In the genomic region with DNA sequence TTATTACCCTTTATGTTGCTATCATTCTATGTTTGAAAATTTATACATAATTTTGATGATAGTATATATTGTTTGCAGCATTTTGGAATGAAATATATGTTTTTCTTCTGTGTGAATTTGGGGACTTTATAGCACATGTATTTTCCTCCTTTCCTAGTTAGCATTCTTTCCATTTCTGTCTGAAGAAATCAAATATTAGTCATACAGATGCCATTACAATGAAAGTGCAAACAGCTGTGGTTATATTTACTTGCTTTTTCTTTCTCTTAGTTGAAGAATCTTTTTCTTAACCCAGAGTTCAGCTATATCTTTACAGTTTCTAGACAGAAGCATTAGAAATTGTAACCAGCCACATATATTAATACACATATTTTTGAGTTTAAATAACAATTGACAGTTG, we compare ENCODE assay signal across 16 cellular contexts.
"Had no signal": no experiment of that assay in that cellular context is flagged by ENCODE, and none has a peak within 500 bp of the region (broad histone marks: within the 10 kb centered on the region; RNA-seq: fewer than 3 reads in every experiment).

No MANE protein-coding gene starts in this region.

- H3K4me3 ChIP-seq: ascending aorta, right atrium auricular region, tibial nerve had no signal

- H3K27ac Mint-ChIP-seq: activated CD4-positive, alpha-beta memory T cell treated with anti-CD3 and anti-CD28 coated beads for 36 hours; activated naive CD8-positive, alpha-beta T cell treated with anti-CD3 and anti-CD28 coated beads for 36 hours; immature natural killer cell; memory B cell; stimulated activated memory B cell treated with anti-CD40 and anti-IgM and Interleukin-4, amounts not matched to agents 10 μg/mL and 1 μg/mL and 100 μg/mL, for 72 hours had no signal

- H3K27ac ChIP-seq: ascending aorta, right atrium auricular region, tibial nerve had no signal

- H3K4me1 ChIP-seq: ascending aorta, right atrium auricular region, tibial nerve had no signal

- ATAC-seq: activated T-cell treated with anti-CD3 and anti-CD28 coated beads, Interleukin-2, amount 50 U/mL, for 4 hours; left lobe of liver; stimulated activated memory B cell treated with anti-CD40 and anti-IgM and Interleukin-4, amounts not matched to agents 10 μg/mL and 1 μg/mL and 100 μg/mL, for 72 hours had no signal

- H3K4me1 Mint-ChIP-seq: activated naive CD8-positive, alpha-beta T cell treated with anti-CD3 and anti-CD28 coated beads for 36 hours; immature natural killer cell; memory B cell; neural crest cell; stimulated activated memory B cell treated with anti-CD40 and anti-IgM and Interleukin-4, amounts not matched to agents 10 μg/mL and 1 μg/mL and 100 μg/mL, for 72 hours had no signal

- H3K36me3 Mint-ChIP-seq: activated CD4-positive, alpha-beta memory T cell treated with anti-CD3 and anti-CD28 coated beads for 36 hours; immature natural killer cell; memory B cell; stimulated activated memory B cell treated with anti-CD40 and anti-IgM and Interleukin-4, amounts not matched to agents 10 μg/mL and 1 μg/mL and 100 μg/mL, for 72 hours had no signal

- H3K36me3 ChIP-seq: ascending aorta, right atrium auricular region, tibial nerve had no signal

- H3K27me3 Mint-ChIP-seq: activated CD4-positive, alpha-beta memory T cell treated with anti-CD3 and anti-CD28 coated beads for 36 hours; activated naive CD8-positive, alpha-beta T cell treated with anti-CD3 and anti-CD28 coated beads for 36 hours; memory B cell; stimulated activated memory B cell treated with anti-CD40 and anti-IgM and Interleukin-4, amounts not matched to agents 10 μg/mL and 1 μg/mL and 100 μg/mL, for 72 hours had no signal

- H3K9me3 ChIP-seq: ascending aorta, right atrium auricular region had no signal

- H3K27me3 ChIP-seq: ascending aorta, right atrium auricular region, tibial nerve had no signal

- H3K4me3 Mint-ChIP-seq: activated CD4-positive, alpha-beta memory T cell treated with anti-CD3 and anti-CD28 coated beads for 36 hours; activated naive CD8-positive, alpha-beta T cell treated with anti-CD3 and anti-CD28 coated beads for 36 hours; activated T-cell treated with anti-CD3 and anti-CD28 coated beads, Interleukin-2, amount 50 U/mL, for 4 hours; immature natural killer cell; memory B cell; neural crest cell; stimulated activated memory B cell treated with anti-CD40 and anti-IgM and Interleukin-4, amounts not matched to agents 10 μg/mL and 1 μg/mL and 100 μg/mL, for 72 hours had no signal

- DNase-seq: activated CD4-positive, alpha-beta memory T cell treated with anti-CD3 and anti-CD28 coated beads for 36 hours; activated gamma-delta T cell treated with Interleukin-2 at 50 U/mL for 16 hours; activated naive CD8-positive, alpha-beta T cell treated with anti-CD3 and anti-CD28 coated beads for 36 hours; activated T-cell treated with anti-CD3 and anti-CD28 coated beads, Interleukin-2, amount 50 U/mL, for 4 hours; central memory CD4-positive, alpha-beta T cell; cortex of kidney; effector CD8-positive, alpha-beta T cell; immature natural killer cell; stimulated activated CD4-positive, alpha-beta T cell treated with anti-CD3 and anti-CD28 coated beads, Interleukin-1b, Interleukin-23, amount 100 ng/mL, for 48 hours had no signal
